Comparison of ENCODE assay signal across 22 cellular contexts in the genomic region with DNA sequence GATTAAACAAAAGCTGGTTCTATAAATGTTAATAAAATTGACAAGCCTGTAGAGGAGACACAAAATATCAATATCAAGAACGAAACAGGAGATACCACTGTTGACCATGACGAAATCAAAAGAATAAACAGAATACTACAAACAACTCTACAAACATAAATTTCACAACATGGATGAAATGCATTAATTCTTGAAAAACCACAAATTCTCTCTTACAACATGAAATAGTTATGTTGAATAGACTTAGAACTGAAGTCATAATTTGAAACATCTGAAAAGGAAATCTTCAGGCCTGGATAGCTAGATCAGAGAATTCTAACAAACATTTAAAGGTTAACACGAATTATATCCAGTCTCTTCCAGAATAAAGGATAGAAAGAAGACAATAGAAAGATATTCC.
"Had no signal": no experiment of that assay in that cellular context is flagged by ENCODE, and none has a peak within 500 bp of the region (broad histone marks: within the 10 kb centered on the region; RNA-seq: fewer than 3 reads in every experiment).

No MANE protein-coding gene starts in this region.

- ATAC-seq: activated CD8-positive, alpha-beta memory T cell treated with anti-CD3 and anti-CD28 coated beads, Interleukin-2, amount 10 ng/mL, durations not matched to agents 7 days and 5 days; activated T-helper 17 cell treated with anti-CD3 and anti-CD28 coated beads, Interleukin-2, amount 50 U/mL, for 72 hours; left cardiac atrium; naive thymus-derived CD8-positive, alpha-beta T cell; psoas muscle; right cardiac atrium; stimulated activated effector memory CD8-positive, alpha-beta T cell treated with anti-CD3 and anti-CD28 coated beads, Interleukin-12 subunit alpha, Interleukin-12 subunit beta, amount 100 ng/mL, for 72 hours had no signal

- H3K27me3 ChIP-seq: hepatocyte, ovary, stomach, vagina had no signal

- H3K9me3 ChIP-seq: ovary, psoas muscle, stomach, vagina had no signal

- H3K4me3 ChIP-seq: hepatocyte, ovary, psoas muscle, stomach, vagina had no signal

- H3K4me1 ChIP-seq: psoas muscle, vagina had no signal

- H3K36me3 ChIP-seq: ovary, stomach, vagina had no signal

- DNase-seq: activated B cell treated with CpG ODN at 0.5 μM for 24 hours; activated CD4-positive, alpha-beta memory T cell treated with anti-CD3 and anti-CD28 coated beads for 36 hours; activated CD4-positive, alpha-beta T cell treated with anti-CD3 and anti-CD28 coated beads for 4 hours; activated CD8-positive, alpha-beta memory T cell treated with anti-CD3 and anti-CD28 coated beads, Interleukin-2, amount 10 ng/mL, durations not matched to agents 7 days and 5 days; activated naive CD4-positive, alpha-beta T cell; activated naive CD8-positive, alpha-beta T cell treated with anti-CD3 and anti-CD28 coated beads for 36 hours; anterior cingulate cortex; caudate nucleus; erythroblast; left cardiac atrium; mesendoderm; naive thymus-derived CD8-positive, alpha-beta T cell; ovary; psoas muscle; right cardiac atrium; small intestine; stimulated activated CD4-positive, alpha-beta T cell treated with anti-CD3 and anti-CD28 coated beads, Interleukin-4, amount 100 ng/mL, for 1 hour; stomach had no signal
